Comparison of ENCODE assay signal across 12 cellular contexts in the genomic region with DNA sequence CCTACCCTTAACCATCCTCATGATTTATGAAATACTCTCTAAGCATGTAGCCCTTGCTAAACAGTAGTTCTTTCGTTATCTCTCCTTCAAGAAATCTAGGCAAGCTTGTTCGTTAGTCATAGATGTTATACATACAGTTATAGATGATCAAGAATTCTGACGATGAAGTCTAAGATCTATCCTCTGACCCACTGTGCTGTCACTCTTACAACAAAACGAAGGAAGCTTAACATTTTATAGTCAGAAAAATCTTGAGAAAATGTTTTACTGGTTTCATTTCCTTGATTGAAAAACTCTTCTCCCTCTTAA.
A peak's percentile ranks its signal among the peaks of the same experiment; 100 is the strongest.
DNase-seq lines count a peak whose midpoint lies in the region; ATAC-seq, FAIRE-seq and TF ChIP-seq lines count a peak whose summit lies in the region.
"Had no signal": no experiment of that assay in that cellular context is flagged by ENCODE, and none has a peak within 500 bp of the region (broad histone marks: within the 10 kb centered on the region; RNA-seq: fewer than 3 reads in every experiment).

No MANE protein-coding gene starts in this region.

- TF ChIP-seq RAD21 in K562 (CRISPR knock-in tag; conservative IDR thresholded peaks at IDR 0.05 in 1 of 2, IDR thresholded peaks at IDR 0.05 in 1 of 2): no peak

- peaks cover 17% of the 10 kb centered on the region for H4K20me1 ChIP-seq in K562 (replicated peaks; ENCODE audit: control insufficient read depth, insufficient read depth, low read length)

- H3K4me3 Mint-ChIP-seq in CD4-positive, CD25-positive, alpha-beta regulatory T cell: peak overlapping the region in 3 of 4 donors; percentile 1 to 13 (median 5)
- peak overlapping the region; percentile 2 for H3K4me3 Mint-ChIP-seq in natural killer cell treated with Interleukin-12 subunit alpha and Interleukin-12 subunit beta and Interleukin-15 and Interleukin-18, amount 100 ng/mL, for 72 hours

- no peak for TF ChIP-seq POLR2A in K562 (conservative IDR thresholded peaks at IDR 0.05)

- intact Hi-C loops in K562 (cut with micrococcal nuclease): no loop called here

- H2AFZ ChIP-seq in K562 (ENCODE audit: low read depth, low read length): no peak overlapping the region

- DNase-seq in CD4-positive, CD25-positive, alpha-beta regulatory T cell: no peak
- DNase-seq in Jurkat, Clone E6-1 (ENCODE audit: low read depth, low spot score): no peak
- DNase-seq in K562 (ENCODE audit: extremely low read depth in 1 of 4, low spot score in 3 of 4) (no peak), occipital lobe (lab: John Stamatoyannopoulos, UW) (no peak), cortex of kidney (lab: John Stamatoyannopoulos, UW) (no peak)
- DNase-seq in natural killer cell treated with Interleukin-12 subunit alpha and Interleukin-12 subunit beta and Interleukin-15 and Interleukin-18, amount 100 ng/mL, for 72 hours (ENCODE audit: low spot score): no peak
- DNase-seq: activated CD4-positive, alpha-beta T cell treated with anti-CD3 and anti-CD28 coated beads, Interleukin-2, amount 50 U/mL, for 1 hour; caudate nucleus had no signal

- ATAC-seq in CD4-positive, CD25-positive, alpha-beta regulatory T cell (ENCODE audit: low read depth in 2 of 2): peak in 1 of 2 donors; percentile 18
- ATAC-seq in K562 (no peak), GM18868 (IDR thresholded peaks at IDR 0.05; ENCODE audit: unreplicated experiment) (no peak), HG03135 (IDR thresholded peaks at IDR 0.05; ENCODE audit: unreplicated experiment) (no peak)
- ATAC-seq in natural killer cell treated with Interleukin-12 subunit alpha and Interleukin-12 subunit beta and Interleukin-15 and Interleukin-18, amount 100 ng/mL, for 72 hours: no peak

- H3K4me3 ChIP-seq in CD4-positive, CD25-positive, alpha-beta regulatory T cell (ENCODE audit: low read depth, low read length): no peak overlapping the region
- peak overlapping the region; percentile 42 for H3K4me3 ChIP-seq in Jurkat, Clone E6-1 (ENCODE audit: low read length)
- H3K4me3 ChIP-seq in K562: no peak overlapping the region
- H3K4me3 ChIP-seq: lung had no signal

- H3K36me3 ChIP-seq in CD4-positive, CD25-positive, alpha-beta regulatory T cell (ENCODE audit: control insufficient read depth, insufficient read depth, low read length): no peaks in the 10 kb centered on the region
- no peaks in the 10 kb centered on the region for H3K36me3 ChIP-seq in K562 (ENCODE audit: control insufficient read depth, insufficient read depth, low read length)

- POLR2A ChIA-PET in K562 (lab: Yijun Ruan, JAX): interaction anchor here (1.0 kb wide), 1 partner anchor 12 kb away, joined by 3 read pairs; no protein-coding TSS in a partner anchor

- no peaks in the 10 kb centered on the region for H3K27me3 ChIP-seq in CD4-positive, CD25-positive, alpha-beta regulatory T cell (ENCODE audit: control insufficient read depth, insufficient read depth, low read length)
- H3K27me3 ChIP-seq in K562 (ENCODE audit: control insufficient read depth in 2 of 2, insufficient read depth in 2 of 2, low read length in 2 of 2): no peaks in the 10 kb centered on the region

- H3K9ac ChIP-seq in K562 (ENCODE audit: insufficient read depth in 1 of 2, low read depth in 2 of 2, low read length in 2 of 2): no peak overlapping the region

- peaks cover 6 to 64% (median 34%) of the 10 kb centered on the region in 4 donors for H3K4me1 Mint-ChIP-seq in CD4-positive, CD25-positive, alpha-beta regulatory T cell
- peaks cover 23 to 47% of the 10 kb centered on the region in 2 donors for H3K4me1 Mint-ChIP-seq in natural killer cell treated with Interleukin-12 subunit alpha and Interleukin-12 subunit beta and Interleukin-15 and Interleukin-18, amount 100 ng/mL, for 72 hours (ENCODE audit: low read depth in 2 of 2)

- no peaks in the 10 kb centered on the region for H3K9me3 ChIP-seq in CD4-positive, CD25-positive, alpha-beta regulatory T cell (ENCODE audit: control insufficient read depth in 2 of 2, low read length in 2 of 2)
- no peaks in the 10 kb centered on the region for H3K9me3 ChIP-seq in K562 (replicated peaks; ENCODE audit: control insufficient read depth, insufficient read depth, low read depth, low read length)

- in situ Hi-C loops in K562 (cut with MboI): no loop called here

- no peaks in the 10 kb centered on the region for H3K9me1 ChIP-seq in K562 (ENCODE audit: control insufficient read depth, insufficient read depth, low read length)

- no peaks in the 10 kb centered on the region for H3K27me3 Mint-ChIP-seq in CD4-positive, CD25-positive, alpha-beta regulatory T cell
- no peaks in the 10 kb centered on the region for H3K27me3 Mint-ChIP-seq in natural killer cell treated with Interleukin-12 subunit alpha and Interleukin-12 subunit beta and Interleukin-15 and Interleukin-18, amount 100 ng/mL, for 72 hours

- peaks cover 22% of the 10 kb centered on the region for H3K79me2 ChIP-seq in K562 (ENCODE audit: control insufficient read depth, insufficient read depth, low read length)

- no peaks in the 10 kb centered on the region for H3K9me3 Mint-ChIP-seq in CD4-positive, CD25-positive, alpha-beta regulatory T cell
- no peaks in the 10 kb centered on the region for H3K9me3 Mint-ChIP-seq in natural killer cell treated with Interleukin-12 subunit alpha and Interleukin-12 subunit beta and Interleukin-15 and Interleukin-18, amount 100 ng/mL, for 72 hours

- WGBS in K562 (ENCODE audit: insufficient coverage, low coverage, missing lambda C conversion rate): 12% methylated on average over 4 of the region's 4 CpGs

- TF ChIP-seq EP300 in K562 (IDR thresholded peaks at IDR 0.05; ENCODE audit: low read length): no peak

- TF ChIP-seq CTCF in K562 (IDR thresholded peaks at IDR 0.05 in 2 of 3, conservative IDR thresholded peaks at IDR 0.05 in 1 of 3; ENCODE audit: insufficient read depth in 2 of 3, low read depth in 1 of 3, low read length in 3 of 3): no peak

- no peak overlapping the region for H3K4me2 ChIP-seq in K562 (ENCODE audit: insufficient read depth, low read length)

- CTCF ChIA-PET in K562 (lab: Yijun Ruan, JAX; ENCODE audit: low intra/inter-chr PET ratio): no interaction called here

- H3K27ac Mint-ChIP-seq in CD4-positive, CD25-positive, alpha-beta regulatory T cell: peak overlapping the region; percentile 33 to 72 (median 64)
- H3K27ac Mint-ChIP-seq in natural killer cell treated with Interleukin-12 subunit alpha and Interleukin-12 subunit beta and Interleukin-15 and Interleukin-18, amount 100 ng/mL, for 72 hours: peak overlapping the region; percentile 6 to 26

- peaks cover 22% of the 10 kb centered on the region for H3K4me1 ChIP-seq in CD4-positive, CD25-positive, alpha-beta regulatory T cell (ENCODE audit: control insufficient read depth, insufficient read depth, low read length, poor library complexity, severe bottlenecking)
- peaks cover 5 to 13% of the 10 kb centered on the region in 2 experiments; a peak in 3 of 5 replicates for H3K4me1 ChIP-seq in K562 (replicated peaks in 1 of 2; ENCODE audit: control insufficient read depth in 2 of 2, insufficient read depth in 2 of 2, low read length in 2 of 2)

- no TSS peak for BruUV-seq in K562 (replicated peaks; lab: Mats Ljungman, UMichigan)

- no peak overlapping the region for H3K27ac ChIP-seq in CD4-positive, CD25-positive, alpha-beta regulatory T cell (ENCODE audit: insufficient read depth, low read length, poor library complexity, severe bottlenecking)
- no peak overlapping the region for H3K27ac ChIP-seq in K562 (ENCODE audit: extremely low read depth, low read depth, low read length)

- peaks cover 1% of the 10 kb centered on the region for H3K36me3 Mint-ChIP-seq in CD4-positive, CD25-positive, alpha-beta regulatory T cell
- no peaks in the 10 kb centered on the region for H3K36me3 Mint-ChIP-seq in natural killer cell treated with Interleukin-12 subunit alpha and Interleukin-12 subunit beta and Interleukin-15 and Interleukin-18, amount 100 ng/mL, for 72 hours

- no peak for FAIRE-seq in K562 (lab: Jason Lieb, UNC)
- FAIRE-seq: frontal cortex had no signal

TF ChIP-seq in K562, 482 proteins besides CTCF, POLR2A, EP300 and RAD21:
- TF ChIP-seq, protein P1, sequence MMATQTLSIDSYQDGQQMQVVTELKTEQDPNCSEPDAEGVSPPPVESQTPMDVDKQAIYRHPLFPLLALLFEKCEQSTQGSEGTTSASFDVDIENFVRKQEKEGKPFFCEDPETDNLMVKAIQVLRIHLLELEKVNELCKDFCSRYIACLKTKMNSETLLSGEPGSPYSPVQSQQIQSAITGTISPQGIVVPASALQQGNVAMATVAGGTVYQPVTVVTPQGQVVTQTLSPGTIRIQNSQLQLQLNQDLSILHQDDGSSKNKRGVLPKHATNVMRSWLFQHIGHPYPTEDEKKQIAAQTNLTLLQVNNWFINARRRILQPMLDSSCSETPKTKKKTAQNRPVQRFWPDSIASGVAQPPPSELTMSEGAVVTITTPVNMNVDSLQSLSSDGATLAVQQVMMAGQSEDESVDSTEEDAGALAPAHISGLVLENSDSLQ (IDR thresholded peaks at IDR 0.05): 0 out of 2 replicates have a peak, but pooled peaks have one; percentile 16
- TF ChIP-seq, protein P2, sequence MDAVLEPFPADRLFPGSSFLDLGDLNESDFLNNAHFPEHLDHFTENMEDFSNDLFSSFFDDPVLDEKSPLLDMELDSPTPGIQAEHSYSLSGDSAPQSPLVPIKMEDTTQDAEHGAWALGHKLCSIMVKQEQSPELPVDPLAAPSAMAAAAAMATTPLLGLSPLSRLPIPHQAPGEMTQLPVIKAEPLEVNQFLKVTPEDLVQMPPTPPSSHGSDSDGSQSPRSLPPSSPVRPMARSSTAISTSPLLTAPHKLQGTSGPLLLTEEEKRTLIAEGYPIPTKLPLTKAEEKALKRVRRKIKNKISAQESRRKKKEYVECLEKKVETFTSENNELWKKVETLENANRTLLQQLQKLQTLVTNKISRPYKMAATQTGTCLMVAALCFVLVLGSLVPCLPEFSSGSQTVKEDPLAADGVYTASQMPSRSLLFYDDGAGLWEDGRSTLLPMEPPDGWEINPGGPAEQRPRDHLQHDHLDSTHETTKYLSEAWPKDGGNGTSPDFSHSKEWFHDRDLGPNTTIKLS (IDR thresholded peaks at IDR 0.05; ENCODE audit: borderline replicate concordance, low read depth): no peak
- TF ChIP-seq MEIS2 (IDR thresholded peaks at IDR 0.05; ENCODE audit: partially characterized antibody): peak; percentile 51
- TF ChIP-seq, protein P3, sequence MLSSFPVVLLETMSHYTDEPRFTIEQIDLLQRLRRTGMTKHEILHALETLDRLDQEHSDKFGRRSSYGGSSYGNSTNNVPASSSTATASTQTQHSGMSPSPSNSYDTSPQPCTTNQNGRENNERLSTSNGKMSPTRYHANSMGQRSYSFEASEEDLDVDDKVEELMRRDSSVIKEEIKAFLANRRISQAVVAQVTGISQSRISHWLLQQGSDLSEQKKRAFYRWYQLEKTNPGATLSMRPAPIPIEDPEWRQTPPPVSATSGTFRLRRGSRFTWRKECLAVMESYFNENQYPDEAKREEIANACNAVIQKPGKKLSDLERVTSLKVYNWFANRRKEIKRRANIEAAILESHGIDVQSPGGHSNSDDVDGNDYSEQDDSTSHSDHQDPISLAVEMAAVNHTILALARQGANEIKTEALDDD (IDR thresholded peaks at IDR 0.05): peak; percentile 45; the same call in 1 of the 2 replicates
